Comparison of ENCODE assay signal across 1 cellular context in the genomic region with DNA sequence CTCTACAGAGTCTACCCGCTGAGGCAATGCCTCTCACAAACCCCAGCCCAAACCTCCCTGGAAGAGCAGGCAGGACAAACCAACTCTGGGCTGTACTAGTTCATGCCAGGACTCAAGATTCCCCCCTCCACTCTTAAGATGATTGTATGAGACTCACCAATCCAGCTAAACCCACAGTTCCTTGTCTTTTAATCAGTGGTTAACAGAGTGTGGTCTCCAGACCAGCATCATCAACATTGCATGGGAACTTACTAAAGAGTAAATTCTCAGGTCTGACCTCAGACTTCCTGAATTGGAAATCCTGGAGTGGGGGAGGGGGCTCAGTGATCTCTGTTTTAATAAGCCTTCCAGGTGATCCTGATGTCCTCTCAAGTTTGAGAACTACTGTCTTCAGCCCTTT.
TF ChIP-seq lines count a peak whose summit lies in the region.

No MANE protein-coding gene starts in this region.

TF ChIP-seq in IMR-90, 13 proteins besides CTCF, POLR2A, EP300 and RAD21 (continued from another document):
- TF ChIP-seq FOS (IDR thresholded peaks at IDR 0.05; ENCODE audit: low read depth, low read length) (no peak), MXI1 (IDR thresholded peaks at IDR 0.05; ENCODE audit: borderline replicate concordance, low read depth, low read length) (no peak), NFE2L2 (IDR thresholded peaks at IDR 0.05; ENCODE audit: low read depth, low read length) (no peak), CHD1 (IDR thresholded peaks at IDR 0.05; ENCODE audit: low read depth, low read length) (no peak), RFX5 (IDR thresholded peaks at IDR 0.05; ENCODE audit: low read depth, low read length) (no peak)
